11 cellular contexts compared by ENCODE assay signal in the genomic region with DNA sequence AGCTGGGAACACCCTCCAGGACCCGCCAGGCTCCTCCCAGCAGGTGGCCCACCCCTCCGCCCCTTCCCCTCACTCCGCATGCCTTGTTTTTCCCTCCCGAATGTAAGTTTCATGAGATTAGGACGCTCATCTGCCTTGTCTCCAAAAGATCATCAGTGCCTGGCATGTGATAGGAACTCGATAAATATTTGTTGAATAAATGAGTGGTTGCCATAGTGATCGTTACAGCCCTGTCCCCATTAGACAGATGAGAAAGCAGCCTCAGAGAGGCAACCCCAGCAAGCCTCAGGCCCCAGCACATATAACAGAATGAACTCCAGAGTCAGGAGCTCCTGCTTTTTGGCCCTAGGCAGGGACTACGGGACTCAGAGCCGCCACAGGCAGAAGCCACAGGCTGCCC. TPM values are rescaled to one million over a fixed set of nuclear protein-coding genes. Genes with fewer than 3 reads are reported as not detected.
DNase-seq lines count a peak whose midpoint lies in the region; ATAC-seq, FAIRE-seq and TF ChIP-seq lines count a peak whose summit lies in the region.
"Had no signal": no experiment of that assay in that cellular context is flagged by ENCODE, and none has a peak within 500 bp of the region (broad histone marks: within the 10 kb centered on the region; RNA-seq: fewer than 3 reads in every experiment).

No MANE protein-coding gene starts in this region.

- peaks cover 13 to 24% of the 10 kb centered on the region in 2 donors for H3K36me3 Mint-ChIP-seq in stimulated activated naive B cell treated with anti-CD40 and anti-IgM and Interleukin-4, amounts not matched to agents 10 μg/mL and 1 μg/mL and 100 μg/mL, for 72 hours
- H3K36me3 Mint-ChIP-seq: immature natural killer cell had no signal

- no peak for TF ChIP-seq POLR2A in gastroesophageal sphincter (IDR thresholded peaks at IDR 0.05)

- peak overlapping the region; percentile 9 for H3K27ac Mint-ChIP-seq in stimulated activated naive B cell treated with anti-CD40 and anti-IgM and Interleukin-4, amounts not matched to agents 10 μg/mL and 1 μg/mL and 100 μg/mL, for 72 hours

- TF ChIP-seq CTCF in RWPE2 (IDR thresholded peaks at IDR 0.05; ENCODE audit: poor library complexity, severe bottlenecking): no peak
- TF ChIP-seq CTCF in gastroesophageal sphincter (IDR thresholded peaks at IDR 0.05): no peak

- H3K9me3 Mint-ChIP-seq in stimulated activated naive B cell treated with anti-CD40 and anti-IgM and Interleukin-4, amounts not matched to agents 10 μg/mL and 1 μg/mL and 100 μg/mL, for 72 hours: no peaks in the 10 kb centered on the region
- H3K9me3 Mint-ChIP-seq: immature natural killer cell had no signal

- no peaks in the 10 kb centered on the region for H3K27me3 Mint-ChIP-seq in stimulated activated naive B cell treated with anti-CD40 and anti-IgM and Interleukin-4, amounts not matched to agents 10 μg/mL and 1 μg/mL and 100 μg/mL, for 72 hours

- H3K36me3 ChIP-seq in RWPE2 (ENCODE audit: low read depth) (no peaks in the 10 kb centered on the region), gastroesophageal sphincter (peaks cover 0 to 28% of the 10 kb centered on the region in 2 donors)

- H3K27ac ChIP-seq in RWPE2 (ENCODE audit: poor library complexity, severe bottlenecking) (peak overlapping the region; percentile 78), gastroesophageal sphincter (peak overlapping the region; percentile 45 to 91 (median 86))

- H3K4me1 ChIP-seq in RWPE2 (ENCODE audit: insufficient read depth, poor library complexity, severe bottlenecking) (peaks cover 35% of the 10 kb centered on the region), gastroesophageal sphincter (peaks cover 0 to 78% (median 43%) of the 10 kb centered on the region in 3 donors)

- no peak overlapping the region for H3K4me3 Mint-ChIP-seq in stimulated activated naive B cell treated with anti-CD40 and anti-IgM and Interleukin-4, amounts not matched to agents 10 μg/mL and 1 μg/mL and 100 μg/mL, for 72 hours

- no peaks in the 10 kb centered on the region for H3K27me3 ChIP-seq in RWPE2 (ENCODE audit: insufficient read depth, poor library complexity, severe bottlenecking)
- H3K27me3 ChIP-seq in gastroesophageal sphincter: no peaks in the 10 kb centered on the region

- H3K9me3 ChIP-seq in RWPE2 (ENCODE audit: severe bottlenecking) (no peaks in the 10 kb centered on the region), gastroesophageal sphincter (no peaks in the 10 kb centered on the region)

- ATAC-seq in RWPE2 (ENCODE audit: low read depth) (no peak), gastroesophageal sphincter (no peak)
- no peak for ATAC-seq in stimulated activated naive B cell treated with anti-CD40 and anti-IgM and Interleukin-4, amounts not matched to agents 10 μg/mL and 1 μg/mL and 100 μg/mL, for 72 hours (replicated peaks)

- H3K4me3 ChIP-seq in RWPE2 (ENCODE audit: severe bottlenecking) (no peak overlapping the region), gastroesophageal sphincter (no peak overlapping the region)

- no peak for FAIRE-seq in urothelium cell line (lab: Jason Lieb, UNC)

- peak; percentile 31 for DNase-seq in NCI-H748 (lab: John Stamatoyannopoulos, UW; ENCODE audit: unreplicated experiment)
- DNase-seq in NCI-H748 treated with DMSO at 0.1 percent for 48 hours (lab: John Stamatoyannopoulos, UW): no peak
- no peak for DNase-seq in RWPE2 (ENCODE audit: low spot score)
- no peak for DNase-seq in stimulated activated naive B cell treated with anti-CD40 and anti-IgM and Interleukin-4, amounts not matched to agents 10 μg/mL and 1 μg/mL and 100 μg/mL, for 72 hours
- DNase-seq in HCEC 1CT: no peak
- no peak for DNase-seq in effector CD8-positive, alpha-beta T cell (lab: John Stamatoyannopoulos, UW)
- no peak for DNase-seq in urothelium cell line (ENCODE audit: low spot score)
- DNase-seq: immature natural killer cell; stimulated activated CD4-positive, alpha-beta T cell treated with anti-CD3 and anti-CD28 coated beads, Interleukin-2, amount 100 ng/mL, for 48 hours had no signal

- peaks cover 47 to 68% of the 10 kb centered on the region in 2 donors for H3K4me1 Mint-ChIP-seq in stimulated activated naive B cell treated with anti-CD40 and anti-IgM and Interleukin-4, amounts not matched to agents 10 μg/mL and 1 μg/mL and 100 μg/mL, for 72 hours

- no peak for TF ChIP-seq EP300 in gastroesophageal sphincter (IDR thresholded peaks at IDR 0.05)

- WGBS in gastroesophageal sphincter (ENCODE audit: low coverage in 1 of 2), 2 donors: 49 to 67% methylated on average over 8 of the region's 9 CpGs

RNA-seq across cellular contexts. Expression of a gene that starts 5.0 kb away (rescaled TPM):
- total RNA-seq in gastroesophageal sphincter: 1 to 10 TPM; 3.4 to 7.1 (median 3.8) TPM

RNA-seq across cellular contexts. Expression of a gene that starts 28.5 kb away (rescaled TPM):
- total RNA-seq in gastroesophageal sphincter: 10 to 100 TPM in 1 of 4 donors, 1 to 10 TPM in 3; 1.6 to 11.6 (median 3.2) TPM
- total RNA-seq: NCI-H460 had no signal

RNA-seq across cellular contexts. Expression of a gene that starts 41.8 kb away (rescaled TPM):
- total RNA-seq in gastroesophageal sphincter: 10 to 100 TPM; 22.2 to 25.7 (median 24.3) TPM
